ENCODE assay signal across 1 cellular context in the genomic region with DNA sequence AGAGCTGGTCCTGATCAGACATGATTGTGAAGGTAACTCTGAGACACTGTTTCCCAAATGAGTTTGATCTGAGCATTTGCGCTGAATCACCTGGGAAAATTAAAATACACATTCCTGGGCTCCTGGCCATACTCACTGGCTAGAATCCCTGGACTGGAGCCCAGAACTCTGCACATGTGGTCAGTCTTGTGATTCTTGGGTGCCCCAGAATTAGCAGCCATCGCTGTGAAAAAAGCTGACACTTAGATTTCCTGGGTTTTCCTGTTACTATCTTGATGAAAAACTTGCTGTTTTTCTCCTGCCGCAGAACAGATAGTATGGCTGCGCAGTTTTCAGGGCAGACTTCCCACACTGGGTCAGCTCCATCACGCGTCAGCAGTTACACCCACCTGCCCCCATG.
TF ChIP-seq lines count a peak whose summit lies in the region.

No MANE protein-coding gene starts in this region.

TF ChIP-seq in IMR-90, 13 proteins besides CTCF, POLR2A, EP300 and RAD21 (continued from another document):
- TF ChIP-seq MAFK (IDR thresholded peaks at IDR 0.05; ENCODE audit: low read depth, low read length): peak; percentile 54
- TF ChIP-seq RCOR1 (IDR thresholded peaks at IDR 0.05; ENCODE audit: insufficient replicate concordance, low read length): no peak
- no peak for TF ChIP-seq MXI1 (IDR thresholded peaks at IDR 0.05; ENCODE audit: borderline replicate concordance, low read depth, low read length)
